ENCODE assay signal across 1 cellular context in the genomic region with DNA sequence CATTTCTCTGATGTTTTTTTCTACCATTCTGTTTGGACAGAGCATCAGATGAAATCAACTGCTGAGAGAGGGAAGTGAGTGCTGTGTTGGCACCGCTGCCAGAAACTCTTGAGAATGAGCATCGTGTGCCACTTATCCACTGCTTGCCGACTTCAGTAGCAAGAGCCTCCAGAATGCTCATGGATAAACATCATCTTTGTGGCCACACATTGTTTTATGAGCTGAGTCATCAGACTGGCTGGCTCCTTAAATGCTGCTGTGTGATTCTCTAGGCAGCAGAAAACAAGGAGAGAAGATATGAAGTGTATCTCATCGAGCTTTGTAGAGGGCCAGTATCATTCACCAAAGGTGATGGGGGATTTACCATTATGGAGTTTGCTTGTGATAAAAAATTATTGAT.
A peak's percentile ranks its signal among the peaks of the same experiment; 100 is the strongest.
TF ChIP-seq lines count a peak whose summit lies in the region.

No MANE protein-coding gene starts in this region.

TF ChIP-seq in K562, 482 proteins besides CTCF, POLR2A, EP300 and RAD21:
- TF ChIP-seq ZNF316 (IDR thresholded peaks at IDR 0.05) (peak; percentile 43), NFE2L1 (tag; IDR thresholded peaks at IDR 0.05; ENCODE audit: borderline replicate concordance, low read depth) (no peak), C11orf30 (IDR thresholded peaks at IDR 0.05; ENCODE audit: low read depth) (peak; percentile 38; the same call in 1 of the 2 replicates), MAFG (tag; conservative IDR thresholded peaks at IDR 0.05) (peak; percentile 31; the same call in 1 of the 2 replicates), ZBTB1 (CRISPR knock-in tag; IDR thresholded peaks at IDR 0.05; ENCODE audit: borderline replicate concordance, low read depth) (no peak), CBX5 (IDR thresholded peaks at IDR 0.05; ENCODE audit: borderline replicate concordance, low read depth) (no peak)
